In genomic region chr6:10528170-10528981, GRCh38 we compare ENCODE assay signal across 8 cellular contexts. TPM values are rescaled to one million over a fixed set of nuclear protein-coding genes. Genes with fewer than 3 reads are reported as not detected.
DNase-seq lines count a peak whose midpoint lies in the region; ATAC-seq lines count a peak whose summit lies in the region.

No MANE protein-coding gene starts in this region.

- H3K4me3 Mint-ChIP-seq in activated T-helper 1 cell treated with anti-CD3 and anti-CD28 coated beads, Interleukin-12 subunit alpha, Interleukin-12 subunit beta, Interleukin-2, Interleukin-4 antibody, amounts not matched to agents 30 ng/mL and 10 ng/mL and 1 ng/mL, durations not matched to agents 14 hours and 24 hours and 36 hours = peak overlapping the region; percentile 87
- H3K4me3 Mint-ChIP-seq in stimulated activated effector memory CD8-positive, alpha-beta T cell treated with anti-CD3 and anti-CD28 coated beads, Interleukin-12 subunit alpha, Interleukin-12 subunit beta, amount 100 ng/mL, for 72 hours = peak overlapping the region; percentile 66

- no peaks in the 10 kb centered on the region for H3K9me3 Mint-ChIP-seq in activated T-helper 1 cell treated with anti-CD3 and anti-CD28 coated beads, Interleukin-12 subunit alpha, Interleukin-12 subunit beta, Interleukin-2, Interleukin-4 antibody, amounts not matched to agents 30 ng/mL and 10 ng/mL and 1 ng/mL, durations not matched to agents 14 hours and 24 hours and 36 hours
- H3K9me3 Mint-ChIP-seq in stimulated activated effector memory CD8-positive, alpha-beta T cell treated with anti-CD3 and anti-CD28 coated beads, Interleukin-12 subunit alpha, Interleukin-12 subunit beta, amount 100 ng/mL, for 72 hours = no peaks in the 10 kb centered on the region

- ATAC-seq in HG02763 (IDR thresholded peaks at IDR 0.05; ENCODE audit: unreplicated experiment) = peak; percentile 68
- ATAC-seq in stimulated activated effector memory CD8-positive, alpha-beta T cell treated with anti-CD3 and anti-CD28 coated beads, Interleukin-12 subunit alpha, Interleukin-12 subunit beta, amount 100 ng/mL, for 72 hours = peak; percentile 82

- peak overlapping the region; percentile 64 for H3K27ac Mint-ChIP-seq in activated T-helper 1 cell treated with anti-CD3 and anti-CD28 coated beads, Interleukin-12 subunit alpha, Interleukin-12 subunit beta, Interleukin-2, Interleukin-4 antibody, amounts not matched to agents 30 ng/mL and 10 ng/mL and 1 ng/mL, durations not matched to agents 14 hours and 24 hours and 36 hours
- peak overlapping the region; percentile 48 for H3K27ac Mint-ChIP-seq in stimulated activated effector memory CD8-positive, alpha-beta T cell treated with anti-CD3 and anti-CD28 coated beads, Interleukin-12 subunit alpha, Interleukin-12 subunit beta, amount 100 ng/mL, for 72 hours

- intact Hi-C loops in activated T-helper 1 cell treated with anti-CD3 and anti-CD28 coated beads, Interleukin-12 subunit alpha, Interleukin-12 subunit beta, Interleukin-2, Interleukin-4 antibody, amounts not matched to agents 30 ng/mL and 10 ng/mL and 1 ng/mL, durations not matched to agents 14 hours and 24 hours and 36 hours (cut with micrococcal nuclease) = loop anchor here (1.0 to 5.0 kb wide), 6 partner anchors 18 to 310 kb away; partner anchors contain the start of genes C6orf52, MAK, PAK1IP1 and TMEM14B

- H3K36me3 Mint-ChIP-seq in activated T-helper 1 cell treated with anti-CD3 and anti-CD28 coated beads, Interleukin-12 subunit alpha, Interleukin-12 subunit beta, Interleukin-2, Interleukin-4 antibody, amounts not matched to agents 30 ng/mL and 10 ng/mL and 1 ng/mL, durations not matched to agents 14 hours and 24 hours and 36 hours (ENCODE audit: low read depth) = peaks cover 6% of the 10 kb centered on the region
- H3K36me3 Mint-ChIP-seq in stimulated activated effector memory CD8-positive, alpha-beta T cell treated with anti-CD3 and anti-CD28 coated beads, Interleukin-12 subunit alpha, Interleukin-12 subunit beta, amount 100 ng/mL, for 72 hours = no peaks in the 10 kb centered on the region

- peak; percentile 11 for DNase-seq in activated naive CD4-positive, alpha-beta T cell treated with Interleukin-2 at 50 U/mL for 16 hours
- DNase-seq in activated naive CD4-positive, alpha-beta T cell treated with anti-CD3 and anti-CD28 coated beads, Interleukin-2, amount 50 U/mL, for 16 hours = no peak
- DNase-seq in NCI-H146 treated with DMSO at 0.1 percent for 48 hours (lab: John Stamatoyannopoulos, UW; ENCODE audit: unreplicated experiment) (peak; percentile 39), hepatic stellate cell (ENCODE audit: low spot score) (peak; percentile 42), AG08395 (ENCODE audit: low spot score) (no peak)
- peak; percentile 41 for DNase-seq in activated T-helper 1 cell treated with anti-CD3 and anti-CD28 coated beads, Interleukin-12 subunit alpha, Interleukin-12 subunit beta, Interleukin-2, Interleukin-4 antibody, amounts not matched to agents 30 ng/mL and 10 ng/mL and 1 ng/mL, durations not matched to agents 14 hours and 24 hours and 36 hours (ENCODE audit: low spot score)
- DNase-seq in stimulated activated effector memory CD8-positive, alpha-beta T cell treated with anti-CD3 and anti-CD28 coated beads, Interleukin-12 subunit alpha, Interleukin-12 subunit beta, amount 100 ng/mL, for 72 hours (ENCODE audit: low spot score in 2 of 2) = peak in 1 of 2 donors; percentile 63

- H3K4me1 Mint-ChIP-seq in activated T-helper 1 cell treated with anti-CD3 and anti-CD28 coated beads, Interleukin-12 subunit alpha, Interleukin-12 subunit beta, Interleukin-2, Interleukin-4 antibody, amounts not matched to agents 30 ng/mL and 10 ng/mL and 1 ng/mL, durations not matched to agents 14 hours and 24 hours and 36 hours (ENCODE audit: low read depth) = peaks cover 48% of the 10 kb centered on the region
- H3K4me1 Mint-ChIP-seq in stimulated activated effector memory CD8-positive, alpha-beta T cell treated with anti-CD3 and anti-CD28 coated beads, Interleukin-12 subunit alpha, Interleukin-12 subunit beta, amount 100 ng/mL, for 72 hours = peaks cover 29% of the 10 kb centered on the region

- peaks cover 5% of the 10 kb centered on the region for H3K27me3 Mint-ChIP-seq in activated T-helper 1 cell treated with anti-CD3 and anti-CD28 coated beads, Interleukin-12 subunit alpha, Interleukin-12 subunit beta, Interleukin-2, Interleukin-4 antibody, amounts not matched to agents 30 ng/mL and 10 ng/mL and 1 ng/mL, durations not matched to agents 14 hours and 24 hours and 36 hours (ENCODE audit: insufficient read depth)

RNA-seq across cellular contexts. Expression of gene GCNT2, which starts 7.2 kb away (rescaled TPM):
- total RNA-seq in activated T-helper 1 cell treated with anti-CD3 and anti-CD28 coated beads, Interleukin-12 subunit alpha, Interleukin-12 subunit beta, Interleukin-2, Interleukin-4 antibody, amounts not matched to agents 30 ng/mL and 10 ng/mL and 1 ng/mL, durations not matched to agents 14 hours and 24 hours and 36 hours = 2.0 and 3.0 TPM in 2 replicates

Comparison
In these comparisons a context has a peak if more than half of its experiments do, and no peak if none do; other contexts are left out.
1. DNase-seq: peak in activated naive CD4-positive, alpha-beta T cell treated with Interleukin-2 at 50 U/mL for 16 hours (single experiment), NCI-H146 treated with DMSO at 0.1 percent for 48 hours (single experiment), activated T-helper 1 cell treated with anti-CD3 and anti-CD28 coated beads, Interleukin-12 subunit alpha, Interleukin-12 subunit beta, Interleukin-2, Interleukin-4 antibody, amounts not matched to agents 30 ng/mL and 10 ng/mL and 1 ng/mL, durations not matched to agents 14 hours and 24 hours and 36 hours (single experiment) and hepatic stellate cell (single experiment); none in activated naive CD4-positive, alpha-beta T cell treated with anti-CD3 and anti-CD28 coated beads, Interleukin-2, amount 50 U/mL, for 16 hours (single experiment) and AG08395 (single experiment).